25 cellular contexts compared by ENCODE assay signal in the genomic region with DNA sequence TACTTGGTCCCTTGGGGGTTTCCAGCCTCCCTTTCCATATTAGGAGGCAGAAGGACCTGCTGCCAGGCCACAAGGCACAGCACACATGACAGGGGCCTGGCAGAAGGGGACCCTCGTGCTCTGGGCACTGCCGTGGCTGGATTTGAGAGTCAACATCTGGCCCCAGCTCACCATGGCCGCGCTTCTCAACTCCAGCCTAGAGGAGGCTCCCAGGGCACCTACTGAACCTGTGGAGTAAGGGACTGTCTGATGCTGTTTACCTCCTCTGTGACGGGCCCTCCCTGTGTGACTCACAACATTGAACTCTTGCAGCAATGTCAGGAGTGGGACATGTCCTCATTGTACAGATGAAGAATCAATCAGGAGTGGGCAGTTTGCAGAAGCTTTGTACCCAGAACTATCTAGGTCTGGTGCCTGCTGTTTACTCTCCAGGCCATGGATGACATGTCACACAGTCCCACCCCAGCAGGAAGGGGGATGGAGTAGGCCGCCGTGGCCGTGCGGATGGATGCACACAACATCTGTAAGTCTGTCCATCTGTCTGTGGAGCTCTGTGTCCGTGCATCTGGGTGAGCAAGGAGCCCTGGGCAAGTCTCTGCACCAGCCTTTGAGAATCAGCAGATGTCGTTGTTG.
"Had no signal": no experiment of that assay in that cellular context is flagged by ENCODE, and none has a peak within 500 bp of the region (broad histone marks: within the 10 kb centered on the region; RNA-seq: fewer than 3 reads in every experiment).

No MANE protein-coding gene starts in this region.

- DNase-seq: dermis blood vessel endothelial cell; foreskin fibroblast; gastrocnemius medialis; kidney; left lung; mesendoderm; midbrain; naive thymus-derived CD4-positive, alpha-beta T cell; psoas muscle; small intestine; stimulated activated CD4-positive, alpha-beta T cell treated with anti-CD3 and anti-CD28 coated beads, Interleukin-12 subunit alpha, Interleukin-12 subunit beta, amount 100 ng/mL, for 4 hours; stimulated activated CD4-positive, alpha-beta T cell treated with anti-CD3 and anti-CD28 coated beads, Interleukin-1b, Interleukin-23, amount 100 ng/mL, for 48 hours; stimulated activated CD4-positive, alpha-beta T cell treated with anti-CD3 and anti-CD28 coated beads, Interleukin-4, amount 100 ng/mL, for 1 hour; stimulated activated naive CD4-positive, alpha-beta T cell; stimulated activated naive CD8-positive, alpha-beta T cell treated with anti-CD3 and anti-CD28 coated beads, Interleukin-15, amount 100 ng/mL, for 72 hours; transverse colon; uterus had no signal

- H3K27me3 ChIP-seq: neutrophil, right lobe of liver had no signal

- H3K36me3 ChIP-seq: gastrocnemius medialis, left lung, neutrophil, right lobe of liver, suprapubic skin, transverse colon, uterus had no signal

- H3K4me1 Mint-ChIP-seq: naive thymus-derived CD4-positive, alpha-beta T cell; stimulated activated naive CD8-positive, alpha-beta T cell treated with anti-CD3 and anti-CD28 coated beads, Interleukin-15, amount 100 ng/mL, for 72 hours had no signal

- H3K4me3 ChIP-seq: gastrocnemius medialis, left lung, psoas muscle, right lobe of liver, suprapubic skin, transverse colon, uterus had no signal

- H3K4me3 Mint-ChIP-seq: naive thymus-derived CD4-positive, alpha-beta T cell; nephron; stimulated activated naive CD8-positive, alpha-beta T cell treated with anti-CD3 and anti-CD28 coated beads, Interleukin-15, amount 100 ng/mL, for 72 hours had no signal

- H3K9me3 ChIP-seq: gastrocnemius medialis, neutrophil, psoas muscle, right lobe of liver, suprapubic skin, transverse colon, uterus had no signal

- ATAC-seq: esophagus mucosa; gastrocnemius medialis; left lung; naive thymus-derived CD4-positive, alpha-beta T cell; psoas muscle; right lobe of liver; stimulated activated naive CD8-positive, alpha-beta T cell treated with anti-CD3 and anti-CD28 coated beads, Interleukin-15, amount 100 ng/mL, for 72 hours had no signal

- H3K4me1 ChIP-seq: gastrocnemius medialis, left lung, psoas muscle, right lobe of liver, suprapubic skin, transverse colon, uterus had no signal

- H3K27ac Mint-ChIP-seq: naive thymus-derived CD4-positive, alpha-beta T cell; nephron had no signal

- H3K27ac ChIP-seq: epithelial cell of prostate, gastrocnemius medialis, left lung, neutrophil, psoas muscle, right lobe of liver, suprapubic skin, transverse colon, uterus had no signal

- H3K36me3 Mint-ChIP-seq: naive thymus-derived CD4-positive, alpha-beta T cell had no signal

- FAIRE-seq: bronchial epithelial cell, colon, kidney, small intestine had no signal
